Comparison of ENCODE assay signal across 9 cellular contexts in the genomic region with DNA sequence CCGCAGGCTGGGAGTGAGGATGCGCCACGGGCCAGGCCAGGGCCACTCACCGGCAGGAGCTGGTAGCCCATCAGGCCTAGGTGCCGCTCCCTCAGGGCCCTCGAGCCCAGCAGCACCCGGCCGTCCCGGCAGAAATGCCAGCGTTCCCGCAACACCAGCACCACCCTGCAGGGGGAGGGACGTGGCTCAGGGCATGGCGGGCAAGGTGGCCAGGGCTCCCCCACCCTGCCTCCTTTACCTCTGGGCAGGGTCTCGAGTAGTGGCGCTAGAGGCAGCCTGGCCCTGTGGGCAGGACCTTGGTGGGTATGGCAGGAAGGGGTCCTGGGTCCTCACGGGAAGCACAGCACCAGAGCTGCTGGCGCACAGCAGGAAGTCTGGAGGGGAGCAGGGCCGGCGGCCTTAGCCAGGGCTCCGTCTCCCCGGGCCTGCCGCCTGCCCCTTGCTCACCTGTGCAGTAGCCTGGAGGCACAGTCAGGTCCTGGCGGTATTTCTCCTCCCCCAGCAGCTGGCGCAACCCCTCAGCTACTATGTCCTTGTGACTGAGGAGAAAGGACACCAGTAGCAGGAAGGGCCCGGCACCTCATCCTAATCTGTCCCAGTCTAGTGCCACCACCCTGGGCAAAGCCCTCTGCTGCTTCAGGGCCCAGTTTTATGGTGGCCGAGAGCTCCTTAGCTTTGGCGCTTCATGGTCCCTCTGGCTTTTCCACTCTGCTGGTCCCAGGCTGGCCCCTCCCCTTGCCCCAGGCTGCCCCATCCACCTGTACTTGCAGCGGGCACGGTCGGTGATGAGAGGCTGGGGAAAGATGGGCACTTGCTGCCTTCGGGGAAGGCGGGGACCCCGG. TPM values are rescaled to one million over a fixed set of nuclear protein-coding genes. Genes with fewer than 3 reads are reported as not detected.
DNase-seq lines count a peak whose midpoint lies in the region; ATAC-seq and TF ChIP-seq lines count a peak whose summit lies in the region.
"Had no signal": no experiment of that assay in that cellular context is flagged by ENCODE, and none has a peak within 500 bp of the region (broad histone marks: within the 10 kb centered on the region; RNA-seq: fewer than 3 reads in every experiment).

No MANE protein-coding gene starts in this region.

- POLR2A ChIA-PET in AG04450 (lab: Yijun Ruan, JAX), result no interaction called here

- H3K4me3 ChIP-seq in AG04450 (ENCODE audit: low read depth, low read length), result no peak overlapping the region

- H3K27me3 ChIP-seq in AG04450 (ENCODE audit: control insufficient read depth, insufficient read depth, low read length), result no peaks in the 10 kb centered on the region

- CTCF ChIA-PET in AG04450 (lab: Charles Lee), result interaction anchor here (0.9 to 1.7 kb wide), 3 partner anchors 14 to 34 kb away, joined by 3 to 5 read pairs (median 4); no protein-coding TSS in a partner anchor

- peak; percentile 52 for TF ChIP-seq CTCF in AG04450 (IDR thresholded peaks at IDR 0.05; ENCODE audit: low read depth, low read length)
- peak; percentile 10 for TF ChIP-seq CTCF in GM10266 (IDR thresholded peaks at IDR 0.05; ENCODE audit: control insufficient read depth, insufficient read depth, low read depth, missing control alignments)
- TF ChIP-seq CTCF in VCaP (conservative IDR thresholded peaks at IDR 0.05), result peak; percentile 58

- ATAC-seq in GM19351 (IDR thresholded peaks at IDR 0.05; ENCODE audit: unreplicated experiment), result no peak

- no peak for DNase-seq in AG04450 (ENCODE audit: low read depth, low spot score)
- DNase-seq in GM10266 (ENCODE audit: extremely low spot score), result no peak
- peak; percentile 79 for DNase-seq in iPS-NIHi11 (ENCODE audit: low spot score)
- DNase-seq in inferior parietal cortex (ENCODE audit: extremely low spot score), result no peak
- no peak for DNase-seq in nucleus accumbens (lab: John Stamatoyannopoulos, UW)
- DNase-seq in NCI-H1930 (lab: John Stamatoyannopoulos, UW), result no peak
- DNase-seq: activated naive CD4-positive, alpha-beta T cell had no signal

- no peak overlapping the region for H3K27ac ChIP-seq in AG04450 (ENCODE audit: low read depth, low read length)
- H3K27ac ChIP-seq in VCaP, result peak overlapping the region; percentile 2; the same call in 1 of the 2 replicates

- peaks cover 3% of the 10 kb centered on the region; the same call in 1 of the 2 replicates for H3K9me3 ChIP-seq in AG04450 (ENCODE audit: control insufficient read depth, insufficient read depth, low read length)

RNA-seq across cellular contexts. Expression of gene FASTK, which starts 3.5 kb away (rescaled TPM):
- 44.1 and 59.9 TPM in 2 replicates for polyA plus RNA-seq in AG04450 (2011; rRNA removed)
- 45.5 and 61.4 TPM in 2 replicates for polyA minus RNA-seq in AG04450 (2011; rRNA and poly(A)+ RNA removed)

RNA-seq across cellular contexts. Expression of gene TMUB1, which starts 6.2 kb away (rescaled TPM):
- polyA plus RNA-seq in AG04450 (2011; rRNA removed), result 9.7 and 11.3 TPM in 2 replicates
- polyA minus RNA-seq in AG04450 (2011; rRNA and poly(A)+ RNA removed), result 2.3 and 3.9 TPM in 2 replicates

RNA-seq across cellular contexts. Expression of gene AGAP3, which starts 9.2 kb away (rescaled TPM):
- 41.6 and 44.6 TPM in 2 replicates for polyA plus RNA-seq in AG04450 (2011; rRNA removed)
- polyA minus RNA-seq in AG04450 (2011; rRNA and poly(A)+ RNA removed), result 44.7 and 64.4 TPM in 2 replicates

RNA-seq across cellular contexts. Expression of gene SLC4A2, which starts 17.7 kb away (rescaled TPM):
- 40.5 and 41.0 TPM in 2 replicates for polyA plus RNA-seq in AG04450 (2011; rRNA removed)
- 49.9 and 58.5 TPM in 2 replicates for polyA minus RNA-seq in AG04450 (2011; rRNA and poly(A)+ RNA removed)

RNA-seq across cellular contexts. Expression of gene CDK5, which starts 19.4 kb away (rescaled TPM):
- 23.8 and 27.2 TPM in 2 replicates for polyA plus RNA-seq in AG04450 (2011; rRNA removed)
- polyA minus RNA-seq in AG04450 (2011; rRNA and poly(A)+ RNA removed), result 26.2 and 30.3 TPM in 2 replicates
